ENCODE assay signal across 17 cellular contexts in the genomic region with DNA sequence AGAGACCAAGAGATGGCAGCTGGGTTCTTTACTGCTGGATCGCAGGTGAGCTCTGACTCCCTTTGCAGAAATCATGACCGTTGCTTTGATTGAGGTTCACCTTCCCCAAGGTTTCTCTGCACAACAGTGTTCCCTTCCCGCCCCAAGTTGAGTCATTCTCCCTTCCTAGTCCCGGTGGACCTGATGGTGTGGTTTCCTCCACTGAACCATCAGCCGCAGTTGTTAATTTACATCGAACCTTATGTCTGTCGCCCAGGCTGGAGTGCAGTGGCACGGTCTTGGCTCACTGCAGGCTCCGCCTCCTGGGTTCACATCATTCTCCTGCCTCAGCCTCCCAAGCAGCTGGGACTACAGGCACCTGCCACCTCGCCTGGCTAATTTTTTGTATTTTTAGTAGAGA. TPM values are rescaled to one million over a fixed set of nuclear protein-coding genes. Genes with fewer than 3 reads are reported as not detected.
DNase-seq lines count a peak whose midpoint lies in the region; ATAC-seq and TF ChIP-seq lines count a peak whose summit lies in the region.
"Had no signal": no experiment of that assay in that cellular context is flagged by ENCODE, and none has a peak within 500 bp of the region (broad histone marks: within the 10 kb centered on the region; RNA-seq: fewer than 3 reads in every experiment).

No MANE protein-coding gene starts in this region.

- no peaks in the 10 kb centered on the region for H3K9me3 Mint-ChIP-seq in activated CD4-positive, alpha-beta T cell treated with anti-CD3 and anti-CD28 coated beads for 36 hours (ENCODE audit: low read depth)
- no peaks in the 10 kb centered on the region for H3K9me3 Mint-ChIP-seq in activated T-helper 17 cell treated with anti-CD3 and anti-CD28 coated beads, Interleukin-2, amount 50 U/mL, for 72 hours
- H3K9me3 Mint-ChIP-seq: natural killer cell had no signal

- peak overlapping the region; percentile 84; the same call in 1 of the 2 replicates for H3K27ac ChIP-seq in HL-60 (replicated peaks)
- peak overlapping the region; percentile 69 for H3K27ac ChIP-seq in foreskin keratinocyte
- H3K27ac ChIP-seq: BLaER1 had no signal

- peak; percentile 46 for DNase-seq in activated CD4-positive, alpha-beta T cell treated with anti-CD3 and anti-CD28 coated beads for 36 hours
- DNase-seq in activated CD4-positive, alpha-beta T cell treated with anti-CD3 and anti-CD28 coated beads for 1 hour = no peak
- DNase-seq in HL-60 (ENCODE audit: low read depth in 1 of 2, low spot score in 1 of 2) (no peak), foreskin keratinocyte (peak; percentile 40 to 60), NCI-H510A treated with DMSO at 0.1 percent for 48 hours (lab: John Stamatoyannopoulos, UW) (no peak)
- DNase-seq: DMS153, KBM-7, kidney, natural killer cell, trophoblast cell had no signal

- H3K4me3 Mint-ChIP-seq in activated CD4-positive, alpha-beta T cell treated with anti-CD3 and anti-CD28 coated beads for 36 hours = peak overlapping the region; percentile 88
- peak overlapping the region; percentile 93 for H3K4me3 Mint-ChIP-seq in activated T-helper 17 cell treated with anti-CD3 and anti-CD28 coated beads, Interleukin-2, amount 50 U/mL, for 72 hours

- TF ChIP-seq CTCF in HL-60 (IDR thresholded peaks at IDR 0.05; ENCODE audit: insufficient read depth, low read length) (no peak), foreskin keratinocyte (conservative IDR thresholded peaks at IDR 0.05) (peak; percentile 43)

- H3K4me1 ChIP-seq in foreskin keratinocyte = peaks cover 38% of the 10 kb centered on the region

- H3K27me3 ChIP-seq in HL-60 (ENCODE audit: insufficient read depth, poor library complexity, severe bottlenecking) (no peaks in the 10 kb centered on the region), foreskin keratinocyte (no peaks in the 10 kb centered on the region)
- H3K27me3 ChIP-seq: BLaER1 had no signal

- intact Hi-C loops in activated CD4-positive, alpha-beta T cell treated with anti-CD3 and anti-CD28 coated beads for 36 hours (cut with DNase I, micrococcal nuclease) = loop anchor here in 1 of 2 experiments (5.0 kb wide), 2 partner anchors 165 to 370 kb away; no protein-coding TSS in a partner anchor

- CTCF ChIA-PET in activated CD4-positive, alpha-beta T cell treated with anti-CD3 and anti-CD28 coated beads for 36 hours (lab: Charles Lee) = no interaction called here

- H3K4me1 Mint-ChIP-seq in activated CD4-positive, alpha-beta T cell treated with anti-CD3 and anti-CD28 coated beads for 36 hours = peaks cover 86% of the 10 kb centered on the region
- H3K4me1 Mint-ChIP-seq in activated T-helper 17 cell treated with anti-CD3 and anti-CD28 coated beads, Interleukin-2, amount 50 U/mL, for 72 hours = peaks cover 55% of the 10 kb centered on the region

- POLR2A ChIA-PET in activated CD4-positive, alpha-beta T cell treated with anti-CD3 and anti-CD28 coated beads for 36 hours (lab: Charles Lee) = no interaction called here

- no peaks in the 10 kb centered on the region for H3K27me3 Mint-ChIP-seq in activated CD4-positive, alpha-beta T cell treated with anti-CD3 and anti-CD28 coated beads for 36 hours
- H3K27me3 Mint-ChIP-seq in activated T-helper 17 cell treated with anti-CD3 and anti-CD28 coated beads, Interleukin-2, amount 50 U/mL, for 72 hours = no peaks in the 10 kb centered on the region
- H3K27me3 Mint-ChIP-seq: progenitor cell of endocrine pancreas had no signal

- no peak overlapping the region for H3K4me3 ChIP-seq in HL-60 (replicated peaks; ENCODE audit: insufficient read depth, low read length)
- H3K4me3 ChIP-seq: BLaER1 had no signal

- ATAC-seq in activated CD4-positive, alpha-beta T cell treated with anti-CD3 and anti-CD28 coated beads for 36 hours = no peak
- ATAC-seq in activated T-helper 17 cell treated with anti-CD3 and anti-CD28 coated beads, Interleukin-2, amount 50 U/mL, for 72 hours (replicated peaks) = peak; percentile 13
- ATAC-seq in foreskin keratinocyte (peak; percentile 13), HG02678 (IDR thresholded peaks at IDR 0.05; ENCODE audit: unreplicated experiment) (no peak), GM18907 (IDR thresholded peaks at IDR 0.05; ENCODE audit: unreplicated experiment) (no peak)
- ATAC-seq: natural killer cell had no signal

- peak overlapping the region; percentile 98 for H3K27ac Mint-ChIP-seq in activated CD4-positive, alpha-beta T cell treated with anti-CD3 and anti-CD28 coated beads for 36 hours
- peak overlapping the region; percentile 97 for H3K27ac Mint-ChIP-seq in activated T-helper 17 cell treated with anti-CD3 and anti-CD28 coated beads, Interleukin-2, amount 50 U/mL, for 72 hours

- H3K36me3 Mint-ChIP-seq in activated CD4-positive, alpha-beta T cell treated with anti-CD3 and anti-CD28 coated beads for 36 hours (ENCODE audit: low read depth) = peaks cover 90% of the 10 kb centered on the region
- peaks cover 100% of the 10 kb centered on the region for H3K36me3 Mint-ChIP-seq in activated T-helper 17 cell treated with anti-CD3 and anti-CD28 coated beads, Interleukin-2, amount 50 U/mL, for 72 hours (ENCODE audit: low read depth)

RNA-seq across cellular contexts. Expression of gene ZSCAN25, which starts 5.8 kb away (rescaled TPM):
- 10 to 100 TPM; 20.5 to 25.2 TPM for total RNA-seq in activated CD4-positive, alpha-beta T cell treated with anti-CD3 and anti-CD28 coated beads for 36 hours
- 10 to 100 TPM; 25.0 to 58.4 TPM for total RNA-seq in activated T-helper 17 cell treated with anti-CD3 and anti-CD28 coated beads, Interleukin-2, amount 50 U/mL, for 72 hours
- total RNA-seq in foreskin keratinocyte = 12.9 and 14.2 TPM in 2 replicates
- 4.6 and 5.5 TPM in 2 replicates for polyA plus RNA-seq in foreskin keratinocyte

RNA-seq across cellular contexts. Expression of gene TMEM225B, which starts 24.5 kb away (rescaled TPM):
- total RNA-seq in activated CD4-positive, alpha-beta T cell treated with anti-CD3 and anti-CD28 coated beads for 36 hours = under 1 TPM; 0.57 to 0.58 TPM
- 1 to 10 TPM in 1 of 2 donors, under 1 TPM in 1; 0.86 to 4.4 TPM for total RNA-seq in activated T-helper 17 cell treated with anti-CD3 and anti-CD28 coated beads, Interleukin-2, amount 50 U/mL, for 72 hours
- 0.25 TPM in 1 of 2 replicates, not detected in the other for total RNA-seq in foreskin keratinocyte
- 0.19 TPM in 2 replicates for polyA plus RNA-seq in foreskin keratinocyte
- total RNA-seq: A172 had no signal

RNA-seq across cellular contexts. Expression of gene CYP3A5, which starts 57.2 kb away (rescaled TPM):
- total RNA-seq in activated CD4-positive, alpha-beta T cell treated with anti-CD3 and anti-CD28 coated beads for 36 hours = not detected
- under 1 TPM in 1 of 2 donors, not detected in 1; 0.15 TPM for total RNA-seq in activated T-helper 17 cell treated with anti-CD3 and anti-CD28 coated beads, Interleukin-2, amount 50 U/mL, for 72 hours
- 1.1 and 1.9 TPM in 2 replicates for total RNA-seq in foreskin keratinocyte
- 0.41 and 0.91 TPM in 2 replicates for polyA plus RNA-seq in foreskin keratinocyte
- total RNA-seq: H4 had no signal

Comparison
In these comparisons a context has a peak if more than half of its experiments do, and no peak if none do; other contexts are left out.
1. DNase-seq: peak in activated CD4-positive, alpha-beta T cell treated with anti-CD3 and anti-CD28 coated beads for 36 hours (single experiment) and foreskin keratinocyte (2 of 2); none in activated CD4-positive, alpha-beta T cell treated with anti-CD3 and anti-CD28 coated beads for 1 hour (single experiment), HL-60 (0 of 2) and NCI-H510A treated with DMSO at 0.1 percent for 48 hours (single experiment).
2. ATAC-seq: peak in activated T-helper 17 cell treated with anti-CD3 and anti-CD28 coated beads, Interleukin-2, amount 50 U/mL, for 72 hours (single experiment) and foreskin keratinocyte (single experiment); none in activated CD4-positive, alpha-beta T cell treated with anti-CD3 and anti-CD28 coated beads for 36 hours (single experiment), HG02678 (single experiment) and GM18907 (single experiment).